In the genomic region with DNA sequence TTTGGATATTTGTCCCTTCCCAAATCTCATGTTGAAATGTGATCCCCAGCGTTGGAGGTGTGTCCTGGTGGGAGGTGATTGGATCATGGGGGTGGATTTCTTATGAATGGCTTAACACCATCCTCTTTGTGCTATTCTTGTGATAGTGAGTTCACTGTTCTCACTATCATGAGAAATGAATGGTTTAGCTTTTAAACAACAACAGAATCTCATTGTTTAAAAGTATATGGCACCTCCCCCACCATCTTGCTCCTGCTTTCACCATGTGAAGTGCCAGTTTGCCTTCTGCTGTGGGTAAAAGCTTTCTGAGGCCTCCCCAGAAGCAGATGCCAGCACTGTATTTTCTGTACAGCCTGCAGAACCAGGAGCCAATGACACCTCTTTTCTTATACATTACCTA, we compare ENCODE assay signal across 22 cellular contexts.
"Had no signal": no experiment of that assay in that cellular context is flagged by ENCODE, and none has a peak within 500 bp of the region (broad histone marks: within the 10 kb centered on the region; RNA-seq: fewer than 3 reads in every experiment).

No MANE protein-coding gene starts in this region.

- H3K27ac ChIP-seq: SJSA1 had no signal

- H3K27me3 ChIP-seq: MG63, SJSA1 had no signal

- H3K4me1 ChIP-seq: SJSA1 had no signal

- H3K4me3 ChIP-seq: MG63, SJSA1 had no signal

- DNase-seq: IMR-90, KG1, MG63, NCI-H1092 treated with DMSO at 0.1 percent for 48 hours, NCI-H1436, NCI-H187, NCI-H2029, NCI-H2081 treated with DMSO at 0.1 percent for 48 hours, NCI-H2171, NCI-H226, NCI-H446, NCI-H510A, NCI-H524 treated with DMSO at 0.1 percent for 48 hours, NCI-H69, NCI-H774, Right ventricle myocardium superior, RPMI8226, SIG-M5, SK-N-SH had no signal

- H3K36me3 ChIP-seq: MG63, SJSA1 had no signal

- H3K9me3 ChIP-seq: MG63, SJSA1, SK-N-SH had no signal

- FAIRE-seq: HepG2, RCC 7860 had no signal
